Comparison of ENCODE assay signal across 21 cellular contexts in genomic region chr5:152058267-152058666, GRCh38.
DNase-seq lines count a peak whose midpoint lies in the region; ATAC-seq and TF ChIP-seq lines count a peak whose summit lies in the region.
"Had no signal": no experiment of that assay in that cellular context is flagged by ENCODE, and none has a peak within 500 bp of the region (broad histone marks: within the 10 kb centered on the region; RNA-seq: fewer than 3 reads in every experiment).

No MANE protein-coding gene starts in this region.

- no peak overlapping the region for H3K4me3 ChIP-seq in heart right ventricle
- H3K4me3 ChIP-seq in left ventricle myocardium inferior: no peak overlapping the region
- no peak overlapping the region for H3K4me3 ChIP-seq in mucosa of descending colon
- H3K4me3 ChIP-seq: GM12878 had no signal

- H3K4me3 Mint-ChIP-seq in nephron progenitor cell: no peak overlapping the region
- H3K4me3 Mint-ChIP-seq: CD4-positive, CD25-positive, alpha-beta regulatory T cell; CD8-positive, alpha-beta memory T cell; HFFc6 had no signal

- DNase-seq in heart right ventricle (peak; percentile 8 to 33), left ventricle myocardium inferior (peak; percentile 32), nephron progenitor cell (no peak), mucosa of descending colon (no peak), NCI-H1048 (lab: John Stamatoyannopoulos, UW) (no peak)
- DNase-seq: ACHN; BE2C; C1 segment of cervical spinal cord; CD4-positive, CD25-positive, alpha-beta regulatory T cell; CD8-positive, alpha-beta memory T cell; COR-L47; DMS 273 treated with DMSO at 0.1 percent for 48 hours; DMS53; DND-41; EL; GOT3; H7; HFFc6 had no signal

- peaks cover 0 to 6% (median 0%) of the 10 kb centered on the region in 9 donors for H3K4me1 ChIP-seq in heart right ventricle
- peaks cover 4% of the 10 kb centered on the region for H3K4me1 ChIP-seq in left ventricle myocardium inferior
- no peaks in the 10 kb centered on the region for H3K4me1 ChIP-seq in mucosa of descending colon (ENCODE audit: low read depth)
- H3K4me1 ChIP-seq: BE2C had no signal

- no peaks in the 10 kb centered on the region for H3K9me3 Mint-ChIP-seq in nephron progenitor cell

- no peaks in the 10 kb centered on the region for H3K9me3 ChIP-seq in heart right ventricle
- no peaks in the 10 kb centered on the region for H3K9me3 ChIP-seq in left ventricle myocardium inferior (replicated peaks)
- no peaks in the 10 kb centered on the region for H3K9me3 ChIP-seq in mucosa of descending colon
- H3K9me3 ChIP-seq: BE2C had no signal

- H3K27ac ChIP-seq in heart right ventricle (no peak overlapping the region), left ventricle myocardium inferior (replicated peaks) (no peak overlapping the region)

- H3K27me3 ChIP-seq in heart right ventricle: no peaks in the 10 kb centered on the region
- H3K27me3 ChIP-seq in left ventricle myocardium inferior (ENCODE audit: low read depth): no peaks in the 10 kb centered on the region
- H3K27me3 ChIP-seq: BE2C had no signal

- ATAC-seq in heart right ventricle (peak in 7 of 8 donors; percentile 12 to 83 (median 66)), mucosa of descending colon (no peak), SK-N-SH treated with all-trans-retinoic acid at 6 μM for 48 hours (no peak)
- ATAC-seq: GM12878, HCT116 had no signal

- intact Hi-C loops in heart right ventricle (cut with DNase I): no loop called here
- intact Hi-C loops in left ventricle myocardium inferior (cut with micrococcal nuclease): no loop called here
- intact Hi-C loops in mucosa of descending colon (cut with DNase I, micrococcal nuclease): no loop called here

- H3K36me3 ChIP-seq in heart right ventricle (no peaks in the 10 kb centered on the region), left ventricle myocardium inferior (no peaks in the 10 kb centered on the region), mucosa of descending colon (ENCODE audit: low read depth) (no peaks in the 10 kb centered on the region)
- H3K36me3 ChIP-seq: BE2C had no signal

- H3K4me1 Mint-ChIP-seq in nephron progenitor cell: peaks cover 5% of the 10 kb centered on the region

- H3K27me3 Mint-ChIP-seq in nephron progenitor cell (ENCODE audit: low read depth, poor library complexity): no peaks in the 10 kb centered on the region
- H3K27me3 Mint-ChIP-seq: CD4-positive, CD25-positive, alpha-beta regulatory T cell had no signal

- peak overlapping the region; percentile 86 for H3K27ac Mint-ChIP-seq in nephron progenitor cell
- H3K27ac Mint-ChIP-seq: CD4-positive, CD25-positive, alpha-beta regulatory T cell; HFFc6 had no signal

- H3K36me3 Mint-ChIP-seq in nephron progenitor cell (ENCODE audit: low read depth): no peaks in the 10 kb centered on the region
- H3K36me3 Mint-ChIP-seq: CD4-positive, CD25-positive, alpha-beta regulatory T cell had no signal

- TF ChIP-seq CTCF in heart right ventricle (IDR thresholded peaks at IDR 0.05) (no peak), left ventricle myocardium inferior (IDR thresholded peaks at IDR 0.05; ENCODE audit: borderline replicate concordance) (no peak), nephron progenitor cell (IDR thresholded peaks at IDR 0.05) (no peak), mucosa of descending colon (IDR thresholded peaks at IDR 0.05) (no peak)

- WGBS in heart right ventricle, 2 donors: 59 to 66% methylated on average over 6 of the region's 6 CpGs

TF ChIP-seq in SK-N-SH treated with all-trans-retinoic acid at 6 μM for 48 hours, 23 proteins besides CTCF, POLR2A, EP300 and RAD21:
- TF ChIP-seq ZC3H10 (CRISPR knock-in tag; IDR thresholded peaks at IDR 0.05) (no peak), PPARA (CRISPR knock-in tag; IDR thresholded peaks at IDR 0.05; ENCODE audit: borderline replicate concordance) (no peak), RARB (CRISPR knock-in tag; IDR thresholded peaks at IDR 0.05) (no peak), ZNF8 (CRISPR knock-in tag; IDR thresholded peaks at IDR 0.05) (no peak), TSHZ2 (CRISPR knock-in tag; IDR thresholded peaks at IDR 0.05) (no peak), ZFP3 (CRISPR knock-in tag; IDR thresholded peaks at IDR 0.05) (no peak), ISL1 (CRISPR knock-in tag; IDR thresholded peaks at IDR 0.05) (no peak)

Comparison
In these comparisons a context has a peak if more than half of its experiments do, and no peak if none do; other contexts are left out.
1. ATAC-seq: peak in heart right ventricle (7 of 8); none in mucosa of descending colon (single experiment) and SK-N-SH treated with all-trans-retinoic acid at 6 μM for 48 hours (single experiment).
2. DNase-seq: peak in heart right ventricle (2 of 2) and left ventricle myocardium inferior (single experiment); none in nephron progenitor cell (single experiment), mucosa of descending colon (0 of 3) and NCI-H1048 (single experiment).